Comparison of ENCODE assay signal across 10 cellular contexts in the genomic region with DNA sequence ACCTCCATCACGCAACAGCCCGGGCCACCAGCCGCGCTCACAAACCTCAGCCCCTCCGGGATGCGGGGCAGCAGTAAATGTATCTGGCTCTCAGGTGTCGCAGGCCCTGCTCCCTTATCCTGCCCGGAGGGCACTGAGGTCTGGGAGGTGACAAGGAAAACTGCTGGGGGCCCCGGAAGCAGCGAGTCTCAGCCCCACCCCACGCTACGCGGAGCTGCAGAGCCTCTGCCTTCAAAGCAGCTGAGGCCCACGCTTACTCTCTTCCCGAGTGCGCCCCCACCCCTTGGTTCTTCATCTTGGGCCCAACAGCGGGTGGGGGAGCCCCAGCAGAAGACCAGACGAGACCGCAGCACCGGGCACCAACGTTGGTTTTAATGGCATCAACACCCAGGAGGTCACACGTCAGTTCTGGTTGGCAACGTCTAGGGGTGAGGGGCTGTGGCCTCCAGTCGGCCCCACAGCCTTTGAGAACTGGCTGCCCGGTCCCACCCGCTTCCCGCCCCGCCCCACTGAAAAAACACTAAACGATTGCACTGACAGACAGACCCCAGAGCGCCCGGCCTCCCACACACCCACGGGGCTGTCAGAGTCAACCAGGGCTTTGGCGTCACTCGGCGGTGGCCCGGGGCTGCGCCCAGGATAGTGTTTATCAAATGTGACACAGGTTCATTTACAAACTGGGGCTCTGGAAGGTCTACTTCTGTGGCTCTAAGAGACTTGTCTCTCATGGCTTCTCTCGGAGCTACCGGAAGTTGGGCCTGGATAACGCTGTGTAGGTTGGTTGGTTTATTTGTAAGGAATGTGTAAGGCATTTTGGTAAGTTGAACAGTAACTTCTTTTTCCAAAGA. TPM values are rescaled to one million over a fixed set of nuclear protein-coding genes. Genes with fewer than 3 reads are reported as not detected.
DNase-seq lines count a peak whose midpoint lies in the region; ATAC-seq and TF ChIP-seq lines count a peak whose summit lies in the region.
"Had no signal": no experiment of that assay in that cellular context is flagged by ENCODE, and none has a peak within 500 bp of the region (broad histone marks: within the 10 kb centered on the region; RNA-seq: fewer than 3 reads in every experiment).

No MANE protein-coding gene starts in this region.

- no peaks in the 10 kb centered on the region for H3K9me3 ChIP-seq in mammary epithelial cell (replicated peaks; ENCODE audit: insufficient read depth, low read length)

- H3K27ac Mint-ChIP-seq in activated naive CD4-positive, alpha-beta T cell treated with anti-CD3 and anti-CD28 coated beads, Interleukin-2, amount 10 ng/mL, durations not matched to agents 7 days and 5 days: peak overlapping the region; percentile 93
- peak overlapping the region; percentile 80 for H3K27ac Mint-ChIP-seq in mesothelial cell of epicardium

- H3K9ac ChIP-seq in mammary epithelial cell (ENCODE audit: insufficient read depth, low read length): no peak overlapping the region

- peaks cover 23% of the 10 kb centered on the region for H3K36me3 Mint-ChIP-seq in activated naive CD4-positive, alpha-beta T cell treated with anti-CD3 and anti-CD28 coated beads, Interleukin-2, amount 10 ng/mL, durations not matched to agents 7 days and 5 days
- peaks cover 8% of the 10 kb centered on the region for H3K36me3 Mint-ChIP-seq in mesothelial cell of epicardium

- no peak overlapping the region for H3K4me2 ChIP-seq in mammary epithelial cell (ENCODE audit: insufficient read depth, low read depth, low read length)

- intact Hi-C loops in mammary epithelial cell (cut with micrococcal nuclease): loop anchor here (2.0 to 10.0 kb wide), 2 partner anchors 383 to 809 kb away; no protein-coding TSS in a partner anchor

- H3K27me3 Mint-ChIP-seq in activated naive CD4-positive, alpha-beta T cell treated with anti-CD3 and anti-CD28 coated beads, Interleukin-2, amount 10 ng/mL, durations not matched to agents 7 days and 5 days: no peaks in the 10 kb centered on the region
- no peaks in the 10 kb centered on the region for H3K27me3 Mint-ChIP-seq in mesothelial cell of epicardium (ENCODE audit: low read depth)

- peaks cover 41% of the 10 kb centered on the region for H3K4me1 Mint-ChIP-seq in activated naive CD4-positive, alpha-beta T cell treated with anti-CD3 and anti-CD28 coated beads, Interleukin-2, amount 10 ng/mL, durations not matched to agents 7 days and 5 days
- H3K4me1 Mint-ChIP-seq in mesothelial cell of epicardium: peaks cover 10% of the 10 kb centered on the region
- H3K4me1 Mint-ChIP-seq: neural crest cell had no signal

- peaks cover 13% of the 10 kb centered on the region for H3K79me2 ChIP-seq in mammary epithelial cell (ENCODE audit: insufficient read depth, low read length)

- H3K36me3 ChIP-seq in mammary epithelial cell (ENCODE audit: insufficient read depth, low read length): peaks cover 9% of the 10 kb centered on the region

- TSS peak; percentile 99 for BruUV-seq in mammary epithelial cell (replicated peaks; lab: Mats Ljungman, UMichigan)

- DNase-seq in activated naive CD4-positive, alpha-beta T cell treated with anti-CD3 and anti-CD28 coated beads, Interleukin-2, amount 10 ng/mL, durations not matched to agents 7 days and 5 days: peak; percentile 20
- DNase-seq in activated naive CD4-positive, alpha-beta T cell treated with anti-CD3 and anti-CD28 coated beads, Interleukin-2, amount 50 U/mL, for 16 hours: no peak
- DNase-seq in mammary epithelial cell: no peak
- peak in 1 of 2 experiments; percentile 34 for DNase-seq in mesothelial cell of epicardium (ENCODE audit: low spot score in 2 of 2, unreplicated experiment in 2 of 2)
- peak; percentile 57 for DNase-seq in ureter (ENCODE audit: low spot score)
- DNase-seq in COR-L47 (lab: John Stamatoyannopoulos, UW): no peak
- DNase-seq: activated naive CD4-positive, alpha-beta T cell treated with Interleukin-2 at 50 U/mL for 16 hours had no signal

- H3K27me3 ChIP-seq in mammary epithelial cell (ENCODE audit: insufficient read depth, low read length): no peaks in the 10 kb centered on the region

- no peaks in the 10 kb centered on the region for H4K20me1 ChIP-seq in mammary epithelial cell (ENCODE audit: insufficient read depth, low read length)

- H3K4me3 Mint-ChIP-seq in activated naive CD4-positive, alpha-beta T cell treated with anti-CD3 and anti-CD28 coated beads, Interleukin-2, amount 10 ng/mL, durations not matched to agents 7 days and 5 days: no peak overlapping the region
- no peak overlapping the region for H3K4me3 Mint-ChIP-seq in mesothelial cell of epicardium
- H3K4me3 Mint-ChIP-seq: neural crest cell had no signal

- CTCF ChIA-PET in activated naive CD4-positive, alpha-beta T cell treated with anti-CD3 and anti-CD28 coated beads, Interleukin-2, amount 10 ng/mL, durations not matched to agents 7 days and 5 days (lab: Charles Lee): interaction anchor here (0.7 to 1.2 kb wide), 2 partner anchors 9 to 77 kb away, joined by 3 read pairs; no protein-coding TSS in a partner anchor
- CTCF ChIA-PET in mammary epithelial cell (lab: Charles Lee; ENCODE audit: low non-redundant PET): no interaction called here

- H3K9me3 Mint-ChIP-seq in activated naive CD4-positive, alpha-beta T cell treated with anti-CD3 and anti-CD28 coated beads, Interleukin-2, amount 10 ng/mL, durations not matched to agents 7 days and 5 days: no peaks in the 10 kb centered on the region
- no peaks in the 10 kb centered on the region for H3K9me3 Mint-ChIP-seq in mesothelial cell of epicardium
- H3K9me3 Mint-ChIP-seq: neural crest cell had no signal

- dilution Hi-C loops in mammary epithelial cell (cut with HindIII; ENCODE audit: low sequenced_read_pairs): no loop called here

- no peak for ATAC-seq in GM21619 (IDR thresholded peaks at IDR 0.05; ENCODE audit: unreplicated experiment)
- ATAC-seq in HG03439 (IDR thresholded peaks at IDR 0.05; ENCODE audit: unreplicated experiment): no peak

- no peak overlapping the region for H3K27ac ChIP-seq in mammary epithelial cell (ENCODE audit: insufficient read depth, low read depth, low read length)

- TF ChIP-seq CTCF in mammary epithelial cell (conservative IDR thresholded peaks at IDR 0.05 in 1 of 2, IDR thresholded peaks at IDR 0.05 in 1 of 2; ENCODE audit: extremely low read depth in 1 of 2, insufficient read depth in 1 of 2, low read depth in 1 of 2, low read length in 2 of 2) (no peak), mesothelial cell of epicardium (IDR thresholded peaks at IDR 0.05; ENCODE audit: unreplicated experiment) (no peak)

- 90% methylated on average over 34 of the region's 40 CpGs for WGBS in mammary epithelial cell (ENCODE audit: low coverage, missing lambda C conversion rate)

- in situ Hi-C loops in mammary epithelial cell (cut with MboI; ENCODE audit: low sequenced_read_pairs in 2 of 2): loop anchor here in 1 of 2 donors (25.0 kb wide), 1 partner anchor 801 kb away; no protein-coding TSS in a partner anchor

- peaks cover 29% of the 10 kb centered on the region for H3K4me1 ChIP-seq in mammary epithelial cell (ENCODE audit: insufficient read depth, low read length)

- H2AFZ ChIP-seq in mammary epithelial cell (ENCODE audit: low read depth, low read length): no peak overlapping the region

- H3K4me3 ChIP-seq in mammary epithelial cell (replicated peaks in 1 of 3; ENCODE audit: insufficient read depth in 1 of 3, low read depth in 2 of 3, low read length in 3 of 3): no peak overlapping the region

RNA-seq across cellular contexts. Expression of a gene that starts 43.7 kb away (rescaled TPM):
- 100 to 1,000 TPM; 398 to 428 TPM for total RNA-seq in mammary epithelial cell
- 211 TPM for polyA plus RNA-seq in mammary epithelial cell
- 110 TPM for polyA minus RNA-seq in mammary epithelial cell
- total RNA-seq in mesothelial cell of epicardium: 192 to 199 TPM (median 193 TPM) in 3 replicates
- 603 TPM for total RNA-seq in ureter

Comparison
In these comparisons a context has a peak if more than half of its experiments do, and no peak if none do; other contexts are left out.
1. DNase-seq: peak in activated naive CD4-positive, alpha-beta T cell treated with anti-CD3 and anti-CD28 coated beads, Interleukin-2, amount 10 ng/mL, durations not matched to agents 7 days and 5 days (single experiment) and ureter (single experiment); none in activated naive CD4-positive, alpha-beta T cell treated with anti-CD3 and anti-CD28 coated beads, Interleukin-2, amount 50 U/mL, for 16 hours (single experiment), mammary epithelial cell (single experiment) and COR-L47 (single experiment).